8 cellular contexts compared by ENCODE assay signal in the genomic region with DNA sequence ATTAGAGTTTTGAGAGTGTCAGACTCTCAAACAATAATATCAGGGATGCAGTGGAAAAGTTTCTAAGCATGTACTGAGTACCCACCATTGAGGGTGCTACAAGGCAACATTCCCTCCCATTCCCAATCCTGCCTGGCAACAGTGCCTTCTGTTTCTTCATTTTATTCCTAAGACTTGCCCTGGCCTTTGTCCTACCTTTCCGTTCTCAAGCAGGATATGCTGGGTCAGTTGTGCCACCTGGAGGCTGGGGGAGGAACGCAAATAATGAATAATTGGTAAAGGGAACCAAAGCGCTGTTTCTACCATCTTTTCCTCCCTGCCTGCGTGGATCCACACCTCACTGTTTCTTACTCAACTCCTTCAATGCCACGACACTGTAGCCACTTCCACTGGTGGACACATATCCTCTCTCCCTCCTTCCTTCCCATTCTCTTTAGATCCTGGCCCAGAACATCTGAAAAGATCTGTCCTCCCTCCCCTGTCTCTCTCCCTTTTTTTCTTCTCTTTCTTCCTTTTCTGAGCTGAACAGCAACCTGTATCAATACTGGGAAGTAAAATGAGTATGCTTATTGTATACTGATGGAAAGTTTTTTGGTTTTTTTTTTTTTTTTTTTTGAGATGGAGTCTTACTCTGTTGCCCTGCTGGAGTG.
DNase-seq lines count a peak whose midpoint lies in the region; ATAC-seq and TF ChIP-seq lines count a peak whose summit lies in the region.

No MANE protein-coding gene starts in this region.

- DNase-seq in AG09319 (ENCODE audit: extremely low read depth, low read depth) (no peak), MG63 (peak; percentile 29), T-helper 2 cell (peak in 3 of 5 experiments; percentile 32 to 59 (median 37)), MCF 10A (ENCODE audit: unreplicated experiment) (peak; percentile 87), left lung (peak in 1 of 2 donors; percentile 43), superior temporal gyrus (ENCODE audit: extremely low spot score) (peak; percentile 43), KG1 (lab: John Stamatoyannopoulos, UW) (no peak)

- BruUV-seq in MCF 10A (replicated peaks; lab: Mats Ljungman, UMichigan), result no TSS peak

- H3K36me3 Mint-ChIP-seq in MCF 10A (ENCODE audit: insufficient read depth, unreplicated experiment), result peaks cover 42% of the 10 kb centered on the region

- intact Hi-C loops in MCF 10A (cut with micrococcal nuclease), result loop anchor here (1.0 to 2.0 kb wide), 4 partner anchors 95 to 484 kb away; no protein-coding TSS in a partner anchor
- intact Hi-C loops in left lung (cut with DNase I), result loop anchor here in 1 of 2 donors (5.0 kb wide), 1 partner anchor 151 kb away; no protein-coding TSS in a partner anchor

- H3K4me1 ChIP-seq in left lung, result peaks cover 0 to 37% of the 10 kb centered on the region in 2 donors

- H3K27ac Mint-ChIP-seq in MCF 10A (ENCODE audit: low read depth, unreplicated experiment), result peak overlapping the region; percentile 72

- no peak overlapping the region for H3K4me3 Mint-ChIP-seq in MCF 10A (ENCODE audit: unreplicated experiment)

- H3K27me3 ChIP-seq in MG63 (no peaks in the 10 kb centered on the region), left lung (no peaks in the 10 kb centered on the region)

- H3K4me3 ChIP-seq in MG63, result no peak overlapping the region
- H3K4me3 ChIP-seq in left lung, result no peak overlapping the region

- H3K36me3 ChIP-seq in MG63 (peaks cover 73% of the 10 kb centered on the region), left lung (no peaks in the 10 kb centered on the region)

- no peaks in the 10 kb centered on the region for H3K27me3 Mint-ChIP-seq in MCF 10A (ENCODE audit: insufficient read depth, unreplicated experiment)

- peak overlapping the region in 1 of 2 donors; percentile 25 for H3K27ac ChIP-seq in left lung

- peak; percentile 39 for TF ChIP-seq CTCF in AG09319 (IDR thresholded peaks at IDR 0.05; ENCODE audit: low read depth, low read length)
- peak; percentile 83 for TF ChIP-seq CTCF in MCF 10A (IDR thresholded peaks at IDR 0.05; ENCODE audit: unreplicated experiment)
- peak; percentile 14 to 48 for TF ChIP-seq CTCF in left lung (IDR thresholded peaks at IDR 0.05)

- H3K9me3 ChIP-seq in MG63 (no peaks in the 10 kb centered on the region), left lung (no peaks in the 10 kb centered on the region)

- ATAC-seq in GM19395 (IDR thresholded peaks at IDR 0.05; ENCODE audit: unreplicated experiment), result peak; percentile 80
- peak; percentile 93 for ATAC-seq in left lung

- CTCF ChIA-PET in MCF 10A (lab: Yijun Ruan, JAX), result interaction anchor here (0.6 to 8.8 kb wide), 45 partner anchors 8 to 1517 kb away, joined by 3 to 206 read pairs (median 3); no protein-coding TSS in a partner anchor

- H3K4me1 Mint-ChIP-seq in MCF 10A (ENCODE audit: insufficient read depth, unreplicated experiment), result peaks cover 14% of the 10 kb centered on the region

- H3K9me3 Mint-ChIP-seq in MCF 10A (ENCODE audit: unreplicated experiment), result no peaks in the 10 kb centered on the region

- POLR2A ChIA-PET in MCF 10A (lab: Yijun Ruan, JAX), result interaction anchor here (1.4 kb wide), 1 partner anchor 484 kb away, joined by 3 read pairs; no protein-coding TSS in a partner anchor

Comparison
In these comparisons a context has a peak if more than half of its experiments do, and no peak if none do; other contexts are left out.
1. DNase-seq: peak in MG63 (single experiment), T-helper 2 cell (3 of 5), MCF 10A (single experiment) and superior temporal gyrus (single experiment); none in AG09319 (single experiment) and KG1 (single experiment).
2. CTCF ChIP-seq: peak in every context shown above with its lines; median percentile 83 in MCF 10A; 39 in AG09319; 31 in left lung.